Comparison of ENCODE assay signal across 1 cellular context in genomic region chr10:32253821-32254220, GRCh38.
TF ChIP-seq lines count a peak whose summit lies in the region.

No MANE protein-coding gene starts in this region.

TF ChIP-seq in IMR-90, 13 proteins besides CTCF, POLR2A, EP300 and RAD21:
- TF ChIP-seq USF2 (IDR thresholded peaks at IDR 0.05; ENCODE audit: low read depth, low read length) = no peak
- no peak for TF ChIP-seq RCOR1 (IDR thresholded peaks at IDR 0.05; ENCODE audit: insufficient replicate concordance, low read length)
- TF ChIP-seq MAFK (IDR thresholded peaks at IDR 0.05; ENCODE audit: low read depth, low read length) = no peak
- TF ChIP-seq BHLHE40 (IDR thresholded peaks at IDR 0.05; ENCODE audit: low read depth, low read length) = no peak
- TF ChIP-seq RFX5 (IDR thresholded peaks at IDR 0.05; ENCODE audit: low read depth, low read length) = no peak
- TF ChIP-seq CHD1 (IDR thresholded peaks at IDR 0.05; ENCODE audit: low read depth, low read length) = no peak
- no peak for TF ChIP-seq MXI1 (IDR thresholded peaks at IDR 0.05; ENCODE audit: borderline replicate concordance, low read depth, low read length)
- TF ChIP-seq FOS (IDR thresholded peaks at IDR 0.05; ENCODE audit: low read depth, low read length) = no peak
- TF ChIP-seq CEBPB (IDR thresholded peaks at IDR 0.05; ENCODE audit: low read depth, low read length) = no peak
- TF ChIP-seq MAZ (IDR thresholded peaks at IDR 0.05; ENCODE audit: borderline replicate concordance, low read depth, low read length) = no peak
- no peak for TF ChIP-seq SMC3 (IDR thresholded peaks at IDR 0.05; ENCODE audit: low read depth, low read length)
